11 cellular contexts compared by ENCODE assay signal in genomic region chr5:119270121-119270565, GRCh38.
DNase-seq lines count a peak whose midpoint lies in the region; ATAC-seq and TF ChIP-seq lines count a peak whose summit lies in the region.
"Had no signal": no experiment of that assay in that cellular context is flagged by ENCODE, and none has a peak within 500 bp of the region (broad histone marks: within the 10 kb centered on the region; RNA-seq: fewer than 3 reads in every experiment).

No MANE protein-coding gene starts in this region.

- no peaks in the 10 kb centered on the region for H3K27me3 Mint-ChIP-seq in activated naive CD4-positive, alpha-beta T cell treated with anti-CD3 and anti-CD28 coated beads, Interleukin-2, amount 50 U/mL, for 24 hours

- peak overlapping the region; percentile 32; the same call in 1 of the 2 replicates for H3K27ac ChIP-seq in VCaP
- H3K27ac ChIP-seq in lower lobe of right lung: peak overlapping the region; percentile 90
- H3K27ac ChIP-seq in upper lobe of right lung: no peak overlapping the region
- H3K27ac ChIP-seq in dorsolateral prefrontal cortex: no peak overlapping the region
- H3K27ac ChIP-seq: parathyroid adenoma had no signal

- H3K36me3 ChIP-seq in lower lobe of right lung (no peaks in the 10 kb centered on the region), upper lobe of right lung (no peaks in the 10 kb centered on the region)
- H3K36me3 ChIP-seq: heart right ventricle had no signal

- TF ChIP-seq CTCF in VCaP (conservative IDR thresholded peaks at IDR 0.05) (no peak), lower lobe of right lung (IDR thresholded peaks at IDR 0.05) (no peak), upper lobe of right lung (IDR thresholded peaks at IDR 0.05) (no peak), dorsolateral prefrontal cortex (IDR thresholded peaks at IDR 0.05 in 54 of 56, conservative IDR thresholded peaks at IDR 0.05 in 2 of 56; ENCODE audit: low read depth in 1 of 56, partially characterized antibody in 56 of 56) (no peak)

- H3K27me3 ChIP-seq in lower lobe of right lung (ENCODE audit: low read depth) (no peaks in the 10 kb centered on the region), upper lobe of right lung (no peaks in the 10 kb centered on the region), dorsolateral prefrontal cortex (no peaks in the 10 kb centered on the region)
- H3K27me3 ChIP-seq: heart right ventricle had no signal

- no peak for DNase-seq in activated naive CD4-positive, alpha-beta T cell (lab: John Stamatoyannopoulos, UW)
- DNase-seq in lower lobe of right lung (no peak), upper lobe of right lung (no peak), dorsolateral prefrontal cortex (no peak), nucleus accumbens (lab: John Stamatoyannopoulos, UW) (no peak)
- DNase-seq: heart right ventricle, NCI-H1092 had no signal

- H3K27ac Mint-ChIP-seq in activated naive CD4-positive, alpha-beta T cell treated with anti-CD3 and anti-CD28 coated beads, Interleukin-2, amount 50 U/mL, for 24 hours: peak overlapping the region; percentile 99

- H3K4me3 Mint-ChIP-seq in activated naive CD4-positive, alpha-beta T cell treated with anti-CD3 and anti-CD28 coated beads, Interleukin-2, amount 50 U/mL, for 24 hours: peak overlapping the region; percentile 99

- intact Hi-C loops in lower lobe of right lung (cut with DNase I): no loop called here
- intact Hi-C loops in upper lobe of right lung (cut with DNase I): no loop called here
- intact Hi-C loops in dorsolateral prefrontal cortex (cut with DNase I): loop anchor here in 1 of 2 donors (5.0 kb wide), 2 partner anchors 52 to 198 kb away; partner anchors contain the start of gene DMXL1

- H3K9me3 Mint-ChIP-seq in activated naive CD4-positive, alpha-beta T cell treated with anti-CD3 and anti-CD28 coated beads, Interleukin-2, amount 50 U/mL, for 24 hours: peaks cover 7% of the 10 kb centered on the region

- ATAC-seq in lower lobe of right lung (no peak), upper lobe of right lung (no peak), HG03442 (IDR thresholded peaks at IDR 0.05; ENCODE audit: unreplicated experiment) (no peak)
- ATAC-seq: heart right ventricle had no signal

- H3K4me1 ChIP-seq in lower lobe of right lung (peaks cover 55% of the 10 kb centered on the region), upper lobe of right lung (peaks cover 39% of the 10 kb centered on the region)
- H3K4me1 ChIP-seq: parathyroid adenoma had no signal

- H3K4me1 Mint-ChIP-seq in activated naive CD4-positive, alpha-beta T cell treated with anti-CD3 and anti-CD28 coated beads, Interleukin-2, amount 50 U/mL, for 24 hours: peaks cover 73% of the 10 kb centered on the region

- H3K4me3 ChIP-seq in lower lobe of right lung (peak overlapping the region; percentile 88), upper lobe of right lung (peak overlapping the region; percentile 87), dorsolateral prefrontal cortex (peak overlapping the region in 1 of 59 donors; percentile 89)

- no peaks in the 10 kb centered on the region for H3K9me3 ChIP-seq in lower lobe of right lung
- no peaks in the 10 kb centered on the region for H3K9me3 ChIP-seq in upper lobe of right lung
- H3K9me3 ChIP-seq: heart right ventricle had no signal

- peaks cover 14% of the 10 kb centered on the region for H3K36me3 Mint-ChIP-seq in activated naive CD4-positive, alpha-beta T cell treated with anti-CD3 and anti-CD28 coated beads, Interleukin-2, amount 50 U/mL, for 24 hours

Comparison
In these comparisons a context has a peak if more than half of its experiments do, and no peak if none do; other contexts are left out.
1. H3K27ac ChIP-seq: peak in VCaP (single experiment) and lower lobe of right lung (single experiment); none in upper lobe of right lung (single experiment) and dorsolateral prefrontal cortex (0 of 59).